ENCODE assay signal across 27 cellular contexts in the genomic region with DNA sequence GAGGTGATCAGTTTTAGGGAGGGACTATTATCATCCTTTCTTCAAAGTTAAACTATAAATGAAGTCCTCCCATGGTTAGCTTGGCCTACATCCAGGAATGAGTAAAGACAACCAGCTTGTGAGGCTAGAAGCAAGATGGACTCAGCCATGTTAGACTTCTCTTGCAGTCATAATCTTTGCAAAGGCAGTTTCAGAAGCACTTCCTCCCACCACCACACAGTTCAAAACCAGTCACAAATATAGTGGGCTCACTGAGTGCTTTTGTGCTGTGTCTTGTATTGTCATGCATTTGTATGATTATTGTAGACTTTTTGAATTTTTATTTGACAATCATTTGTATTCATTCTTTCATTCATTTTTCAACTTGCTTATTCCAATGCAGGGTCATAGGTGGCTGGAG.
"Had no signal": no experiment of that assay in that cellular context is flagged by ENCODE, and none has a peak within 500 bp of the region (broad histone marks: within the 10 kb centered on the region; RNA-seq: fewer than 3 reads in every experiment).

No MANE protein-coding gene starts in this region.

- H3K4me3 Mint-ChIP-seq: activated CD8-positive, alpha-beta T cell treated with anti-CD3 and anti-CD28 coated beads for 36 hours; activated naive CD8-positive, alpha-beta T cell treated with anti-CD3 and anti-CD28 coated beads, Interleukin-2, amount 50 U/mL, for 24 hours; activated T-helper 1 cell treated with anti-CD3 and anti-CD28 coated beads, Interleukin-12 subunit alpha, Interleukin-12 subunit beta, Interleukin-2, Interleukin-4 antibody, amounts not matched to agents 30 ng/mL and 10 ng/mL and 1 ng/mL, durations not matched to agents 14 hours and 24 hours and 36 hours had no signal

- ATAC-seq: activated CD8-positive, alpha-beta T cell treated with anti-CD3 and anti-CD28 coated beads for 36 hours; activated naive CD4-positive, alpha-beta T cell treated with anti-CD3 and anti-CD28 coated beads, Interleukin-2, amount 50 U/mL, for 72 hours; activated naive CD8-positive, alpha-beta T cell treated with anti-CD3 and anti-CD28 coated beads, Interleukin-2, amount 50 U/mL, for 24 hours; body of pancreas had no signal

- H3K9me3 Mint-ChIP-seq: activated CD8-positive, alpha-beta T cell treated with anti-CD3 and anti-CD28 coated beads for 36 hours; activated naive CD8-positive, alpha-beta T cell treated with anti-CD3 and anti-CD28 coated beads, Interleukin-2, amount 50 U/mL, for 24 hours had no signal

- FAIRE-seq: bronchial epithelial cell had no signal

- H3K27me3 Mint-ChIP-seq: activated CD8-positive, alpha-beta T cell treated with anti-CD3 and anti-CD28 coated beads for 36 hours; activated naive CD8-positive, alpha-beta T cell treated with anti-CD3 and anti-CD28 coated beads, Interleukin-2, amount 50 U/mL, for 24 hours had no signal

- H3K4me2 ChIP-seq: SK-N-SH had no signal

- H3K4me1 Mint-ChIP-seq: activated naive CD8-positive, alpha-beta T cell treated with anti-CD3 and anti-CD28 coated beads, Interleukin-2, amount 50 U/mL, for 24 hours had no signal

- DNase-seq: activated CD4-positive, CD25-positive, alpha-beta regulatory T cell; activated CD8-positive, alpha-beta memory T cell treated with anti-CD3 and anti-CD28 coated beads, Interleukin-2, amount 50 U/mL, for 4 hours; activated CD8-positive, alpha-beta T cell treated with anti-CD3 and anti-CD28 coated beads for 36 hours; activated effector memory CD4-positive, alpha-beta T cell treated with Interleukin-2 at 50 U/mL for 16 hours; activated naive CD4-positive, alpha-beta T cell treated with Interleukin-2 at 50 U/mL for 16 hours; activated naive CD8-positive, alpha-beta T cell treated with anti-CD3 and anti-CD28 coated beads, Interleukin-2, amount 50 U/mL, for 24 hours; amniotic stem cell; body of pancreas; central memory CD4-positive, alpha-beta T cell; MM.1S; NCI-H1105; NCI-H1436; NCI-H187; NCI-H2081; NCI-H446; NCI-H524; Peyer's patch; Right ventricle myocardium superior; SJCRH30; SK-N-SH; T-helper 1 cell had no signal

- H3K27ac ChIP-seq: ascending aorta, body of pancreas, Peyer's patch, RWPE1, SJCRH30, VCaP had no signal

- H3K9me3 ChIP-seq: ascending aorta, body of pancreas, Peyer's patch, SJCRH30, SK-N-SH had no signal

- H3K27ac Mint-ChIP-seq: activated CD8-positive, alpha-beta T cell treated with anti-CD3 and anti-CD28 coated beads for 36 hours; activated naive CD4-positive, alpha-beta T cell treated with anti-CD3 and anti-CD28 coated beads, Interleukin-2, amount 50 U/mL, for 72 hours; activated naive CD8-positive, alpha-beta T cell treated with anti-CD3 and anti-CD28 coated beads, Interleukin-2, amount 50 U/mL, for 24 hours; activated T-helper 1 cell treated with anti-CD3 and anti-CD28 coated beads, Interleukin-12 subunit alpha, Interleukin-12 subunit beta, Interleukin-2, Interleukin-4 antibody, amounts not matched to agents 30 ng/mL and 10 ng/mL and 1 ng/mL, durations not matched to agents 14 hours and 24 hours and 36 hours had no signal

- H3K4me3 ChIP-seq: ascending aorta, body of pancreas, Peyer's patch, SJCRH30 had no signal

- H3K4me1 ChIP-seq: ascending aorta, body of pancreas, Peyer's patch, SJCRH30 had no signal
